Comparison of ENCODE assay signal across 23 cellular contexts in the genomic region with DNA sequence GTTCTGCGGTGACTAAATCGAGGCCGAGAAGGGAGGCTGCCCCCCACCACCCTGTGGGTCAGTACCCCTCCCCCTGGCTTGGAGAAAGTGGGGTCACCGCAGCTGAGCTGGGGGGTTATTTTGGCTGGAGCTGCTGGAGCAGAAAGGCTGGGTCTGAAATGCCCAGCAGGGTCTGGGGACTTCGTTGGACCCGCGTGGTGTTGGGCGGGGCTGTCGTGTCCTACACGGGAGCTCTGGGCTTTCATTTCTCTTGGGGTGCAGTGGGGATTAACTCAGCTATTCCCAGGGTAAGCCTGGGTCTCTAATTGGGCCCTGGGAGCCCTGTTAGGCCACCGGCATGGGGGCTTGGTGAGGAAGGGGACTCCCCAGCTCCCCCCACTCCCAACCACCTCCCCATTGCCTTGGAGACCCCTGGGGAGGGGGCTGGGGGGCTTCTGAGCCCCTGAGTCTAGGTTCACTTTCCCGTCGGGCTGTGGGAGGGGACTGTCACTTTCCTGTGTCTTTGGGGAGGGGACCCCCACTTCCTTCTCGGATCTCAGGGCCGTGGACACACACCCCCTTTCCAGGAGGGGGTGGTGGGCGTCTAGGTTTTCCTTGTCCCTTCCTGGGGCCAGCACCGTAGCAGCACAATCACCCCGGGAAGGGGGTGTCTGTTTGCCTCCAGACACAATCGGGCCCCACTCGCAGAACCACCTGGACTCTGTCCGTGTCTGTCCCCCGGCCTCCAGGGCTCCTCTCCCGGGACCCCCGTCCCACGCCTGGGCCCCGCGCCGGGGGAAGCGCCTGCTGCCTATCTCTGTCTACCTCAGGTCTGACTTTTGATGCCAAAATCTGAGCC. TPM values are rescaled to one million over a fixed set of nuclear protein-coding genes. Genes with fewer than 3 reads are reported as not detected.
A peak's percentile ranks its signal among the peaks of the same experiment; 100 is the strongest.
DNase-seq lines count a peak whose midpoint lies in the region; ATAC-seq, FAIRE-seq and TF ChIP-seq lines count a peak whose summit lies in the region.
"Had no signal": no experiment of that assay in that cellular context is flagged by ENCODE, and none has a peak within 500 bp of the region (broad histone marks: within the 10 kb centered on the region; RNA-seq: fewer than 3 reads in every experiment).

No MANE protein-coding gene starts in this region.

- H4K20me1 ChIP-seq in K562 (replicated peaks; ENCODE audit: control insufficient read depth, insufficient read depth, low read length), result no peaks in the 10 kb centered on the region

- TF ChIP-seq RAD21 in K562 (CRISPR knock-in tag; conservative IDR thresholded peaks at IDR 0.05 in 1 of 2, IDR thresholded peaks at IDR 0.05 in 1 of 2), result no peak

- H2BK5ac ChIP-seq in mesenchymal stem cell (ENCODE audit: low read depth, low read length, poor library complexity, severe bottlenecking), result no peak overlapping the region

- POLR2A ChIA-PET in K562 (lab: Yijun Ruan, JAX), result no interaction called here

- H2BK12ac ChIP-seq in mesenchymal stem cell (ENCODE audit: low read length in 2 of 2), result no peak overlapping the region

- no peak overlapping the region for H3K23ac ChIP-seq in mesenchymal stem cell (ENCODE audit: low read length in 2 of 2)

- H3K36me3 ChIP-seq in BE2C, result peaks cover 23% of the 10 kb centered on the region
- peaks cover 45% of the 10 kb centered on the region for H3K36me3 ChIP-seq in K562 (ENCODE audit: control insufficient read depth, insufficient read depth, low read length)
- H3K36me3 ChIP-seq in mesenchymal stem cell (ENCODE audit: control insufficient read depth in 1 of 2, insufficient read depth in 2 of 2, low read depth in 1 of 2, low read length in 2 of 2), result peaks cover 32 to 77% of the 10 kb centered on the region in 2 experiments

- TF ChIP-seq EP300 in K562 (IDR thresholded peaks at IDR 0.05; ENCODE audit: low read length), result no peak

- H3K27ac ChIP-seq in K562 (ENCODE audit: extremely low read depth, low read depth, low read length), result no peak overlapping the region
- H3K27ac ChIP-seq in mesenchymal stem cell (ENCODE audit: low read length, poor library complexity, severe bottlenecking), result no peak overlapping the region
- H3K27ac ChIP-seq: KMS-11 had no signal

- H4K8ac ChIP-seq in mesenchymal stem cell (ENCODE audit: low read length), result no peak overlapping the region

- 82% methylated on average over 21 of the region's 29 CpGs for WGBS in K562 (ENCODE audit: insufficient coverage, low coverage, missing lambda C conversion rate)
- WGBS in mesenchymal stem cell, result 93% methylated on average over 28 of the region's 29 CpGs

- no TSS peak for BruUV-seq in K562 (replicated peaks; lab: Mats Ljungman, UMichigan)

- no peak overlapping the region for H2BK15ac ChIP-seq in mesenchymal stem cell (ENCODE audit: low read depth, poor library complexity, severe bottlenecking)

- H3K27me3 ChIP-seq in BE2C (no peaks in the 10 kb centered on the region), K562 (ENCODE audit: control insufficient read depth in 2 of 2, insufficient read depth in 2 of 2, low read length in 2 of 2) (no peaks in the 10 kb centered on the region), mesenchymal stem cell (ENCODE audit: control insufficient read depth in 1 of 2, insufficient read depth in 1 of 2, low read length in 2 of 2) (no peaks in the 10 kb centered on the region)

- H2AFZ ChIP-seq in K562 (ENCODE audit: low read depth, low read length) (no peak overlapping the region), mesenchymal stem cell (ENCODE audit: low read depth, low read length) (no peak overlapping the region)

- peaks cover 20% of the 10 kb centered on the region for H3K79me1 ChIP-seq in mesenchymal stem cell (replicated peaks; ENCODE audit: low read length, poor library complexity, severe bottlenecking)

- peaks cover 3% of the 10 kb centered on the region; the same call in 1 of the 3 replicates for H3K79me2 ChIP-seq in K562 (ENCODE audit: control insufficient read depth, insufficient read depth, low read length)

- no peak overlapping the region for H3K4me3 ChIP-seq in BE2C (ENCODE audit: low read depth, low read length)
- H3K4me3 ChIP-seq in K562, result no peak overlapping the region
- peak overlapping the region in 1 of 2 experiments; percentile 18 for H3K4me3 ChIP-seq in mesenchymal stem cell (ENCODE audit: insufficient read depth in 1 of 2, low read depth in 1 of 2, low read length in 2 of 2)

- in situ Hi-C loops in K562 (cut with MboI), result no loop called here

- no peak for FAIRE-seq in K562 (lab: Jason Lieb, UNC)
- FAIRE-seq: GM19239, HTR-8/SVneo had no signal

- H3K4me2 ChIP-seq in K562 (ENCODE audit: insufficient read depth, low read length), result no peak overlapping the region
- H3K4me2 ChIP-seq in mesenchymal stem cell (ENCODE audit: low read length, poor library complexity, severe bottlenecking), result no peak overlapping the region
- H3K4me2 ChIP-seq: KMS-11 had no signal

- no peaks in the 10 kb centered on the region for H3K4me1 ChIP-seq in BE2C
- H3K4me1 ChIP-seq in K562 (replicated peaks in 1 of 2; ENCODE audit: control insufficient read depth in 2 of 2, insufficient read depth in 2 of 2, low read length in 2 of 2), result peaks cover 0 to 42% of the 10 kb centered on the region in 2 experiments; a peak in 2 of 5 replicates
- H3K4me1 ChIP-seq in mesenchymal stem cell (ENCODE audit: control insufficient read depth, insufficient read depth, low read depth, low read length), result peaks cover 3% of the 10 kb centered on the region

- TF ChIP-seq POLR2A in K562 (conservative IDR thresholded peaks at IDR 0.05), result no peak

- CTCF ChIA-PET in K562 (lab: Yijun Ruan, JAX; ENCODE audit: low intra/inter-chr PET ratio), result no interaction called here

- no peak overlapping the region for H3K18ac ChIP-seq in mesenchymal stem cell (ENCODE audit: low read depth in 1 of 2, low read length in 2 of 2)

- no peaks in the 10 kb centered on the region for H3K9me1 ChIP-seq in K562 (ENCODE audit: control insufficient read depth, insufficient read depth, low read length)

- H3K4ac ChIP-seq in mesenchymal stem cell (ENCODE audit: low read depth in 1 of 2, low read length in 2 of 2), result no peak overlapping the region

- peak overlapping the region in 1 of 2 experiments; percentile 35; a peak in 1 of 4 replicates for H3K9ac ChIP-seq in K562 (ENCODE audit: insufficient read depth in 1 of 2, low read depth in 2 of 2, low read length in 2 of 2)
- H3K9ac ChIP-seq in mesenchymal stem cell (ENCODE audit: low read length), result no peak overlapping the region
- H3K9ac ChIP-seq: KMS-11 had no signal

- H2AK5ac ChIP-seq in mesenchymal stem cell (ENCODE audit: low read length, severe bottlenecking), result no peak overlapping the region

- H2BK120ac ChIP-seq in mesenchymal stem cell (ENCODE audit: low read depth, low read length), result no peak overlapping the region

- H3K9me3 ChIP-seq in BE2C (peaks cover 5% of the 10 kb centered on the region; the same call in 1 of the 2 replicates), K562 (replicated peaks; ENCODE audit: control insufficient read depth, insufficient read depth, low read depth, low read length) (peaks cover 13% of the 10 kb centered on the region), mesenchymal stem cell (ENCODE audit: control insufficient read depth, low read length) (peaks cover 8% of the 10 kb centered on the region)

- no peak overlapping the region for H3K14ac ChIP-seq in mesenchymal stem cell (ENCODE audit: low read length in 2 of 2)

- intact Hi-C loops in K562 (cut with micrococcal nuclease), result no loop called here

- peak; percentile 8 for DNase-seq in BE2C
- no peak for DNase-seq in K562 (ENCODE audit: extremely low read depth in 1 of 4, low spot score in 3 of 4)
- no peak for DNase-seq in mesenchymal stem cell
- DNase-seq in COR-L47 (lab: John Stamatoyannopoulos, UW), result no peak
- DNase-seq in NCI-H2171 (lab: John Stamatoyannopoulos, UW), result no peak
- DNase-seq: 8988T, ACHN, DMS153, DND-41, MM.1S, NCI-H2029, NCI-H446 treated with DMSO at 0.1 percent for 48 hours, NCI-H526 treated with DMSO at 0.1 percent for 48 hours, RPMI8226, SHP77 had no signal

- peak overlapping the region; percentile 31 for H4K91ac ChIP-seq in mesenchymal stem cell (ENCODE audit: low read length)

- no peak for TF ChIP-seq CTCF in BE2C (IDR thresholded peaks at IDR 0.05; ENCODE audit: low read depth, low read length)
- TF ChIP-seq CTCF in K562 (IDR thresholded peaks at IDR 0.05 in 2 of 3, conservative IDR thresholded peaks at IDR 0.05 in 1 of 3; ENCODE audit: insufficient read depth in 2 of 3, low read depth in 1 of 3, low read length in 3 of 3), result no peak

- no peak for ATAC-seq in K562
- ATAC-seq in HG03025 (IDR thresholded peaks at IDR 0.05; ENCODE audit: low FRiP score, unreplicated experiment), result no peak
- ATAC-seq: HCT116 had no signal

RNA-seq across cellular contexts. Expression of a gene that starts 10.2 kb away (rescaled TPM):
- 247 TPM for polyA plus RNA-seq in BE2C (2012; ENCODE audit: insufficient read depth, insufficient read length, low read depth)
- total RNA-seq in K562 (2011; cell fraction: chromatin; rRNA removed; ENCODE audit: low replicate concordance), result 32.2 and 119 TPM in 2 replicates
- total RNA-seq in K562 (2011; cell fraction: nucleolus; rRNA removed), result 140 and 174 TPM in 2 replicates
- 50.0 and 55.1 TPM in 2 replicates for total RNA-seq in K562 (2011; cell fraction: nucleoplasm; rRNA removed)
- 181 and 210 TPM in 2 replicates for total RNA-seq in K562 (2014; rRNA removed)
- total RNA-seq in K562 (2014; rRNA removed; fragmentation: Illumina TruSeq; extraction: Trizol), result 13.0 and 15.5 TPM in 2 replicates
- total RNA-seq in K562 (2015; rRNA removed; fragmentation: Illumina TruSeq; extraction: Trizol), result 37.6 and 45.0 TPM in 2 replicates
- 128 and 134 TPM in 2 replicates for total RNA-seq in K562 (2021)
- 30.1 and 47.8 TPM in 2 replicates for polyA plus RNA-seq in K562 (2011; rRNA removed)
- polyA plus RNA-seq in K562 (2011; cell fraction: cytosol; rRNA removed), result 62.1 and 244 TPM in 2 replicates
- 137 and 203 TPM in 2 replicates for polyA plus RNA-seq in K562 (2011; cell fraction: nucleus; rRNA removed)
- polyA plus RNA-seq in K562 (2012), result 73.6 and 92.2 TPM in 2 replicates
- polyA plus RNA-seq in K562 (2014; fragmentation: Illumina TruSeq; extraction: Trizol), result 16.3 and 52.9 TPM in 2 replicates
- 1 to 10 TPM in 1 of 2 experiments, under 1 TPM in 1; 0.65 to 1.1 TPM for polyA plus RNA-seq in K562 (2014; fragmentation: Nextera tagmentation; extraction: Ambion mirVana)
- 106 and 130 TPM in 2 replicates for polyA plus RNA-seq in K562 (2014; rRNA removed)
- 17.0 and 26.0 TPM in 2 replicates for polyA minus RNA-seq in K562 (2011; rRNA and poly(A)+ RNA removed)
- polyA minus RNA-seq in K562 (2011; cell fraction: cytosol; rRNA and poly(A)+ RNA removed), result 90.0 and 91.8 TPM in 2 replicates
- polyA minus RNA-seq in K562 (2011; cell fraction: nucleus; rRNA and poly(A)+ RNA removed), result 52.1 and 52.4 TPM in 2 replicates
- polyA plus RNA-seq in mesenchymal stem cell (2013, experiment 1 of 2), result 25.0 TPM
- 25.1 TPM for polyA plus RNA-seq in mesenchymal stem cell (2013, experiment 2 of 2)

RNA-seq across cellular contexts. Expression of a gene that starts 26.3 kb away (rescaled TPM):
- 0.26 TPM for polyA plus RNA-seq in BE2C (2012; ENCODE audit: insufficient read depth, insufficient read length, low read depth)
- 0.32 and 0.88 TPM in 2 replicates for total RNA-seq in K562 (2011; cell fraction: chromatin; rRNA removed; ENCODE audit: low replicate concordance)
- 1.3 and 2.9 TPM in 2 replicates for total RNA-seq in K562 (2011; cell fraction: nucleolus; rRNA removed)
- total RNA-seq in K562 (2011; cell fraction: nucleoplasm; rRNA removed), result 0.29 and 0.46 TPM in 2 replicates
- total RNA-seq in K562 (2014; rRNA removed) (0.95 TPM in 1 of 2 replicates, not detected in the other), K562 (2014; rRNA removed; fragmentation: Illumina TruSeq; extraction: Trizol) (not detected in 2 replicates), K562 (2015; rRNA removed; fragmentation: Illumina TruSeq; extraction: Trizol) (not detected in 2 replicates), K562 (2021) (0.51 TPM in 1 of 2 replicates, not detected in the other)
- polyA plus RNA-seq in K562 (2011; rRNA removed) (0.06 and 0.23 TPM in 2 replicates), K562 (2014; fragmentation: Illumina TruSeq; extraction: Trizol) (not detected in 2 replicates), K562 (2014; fragmentation: Nextera tagmentation; extraction: Ambion mirVana) (not detected), K562 (2014; rRNA removed) (0.15 and 0.19 TPM in 2 replicates)
- polyA plus RNA-seq in K562 (2011; cell fraction: cytosol; rRNA removed), result 0.31 and 0.53 TPM in 2 replicates
- polyA plus RNA-seq in K562 (2011; cell fraction: nucleus; rRNA removed), result 2.2 and 2.5 TPM in 2 replicates
- polyA plus RNA-seq in K562 (2012), result 0.12 and 0.51 TPM in 2 replicates
- polyA minus RNA-seq in K562 (2011; rRNA and poly(A)+ RNA removed), result 0.06 TPM in 1 of 2 replicates, not detected in the other
- polyA minus RNA-seq in K562 (2011; cell fraction: cytosol; rRNA and poly(A)+ RNA removed), result not detected in 2 replicates
- 0.40 and 1.4 TPM in 2 replicates for polyA minus RNA-seq in K562 (2011; cell fraction: nucleus; rRNA and poly(A)+ RNA removed)
- 0.66 TPM for polyA plus RNA-seq in mesenchymal stem cell (2013, experiment 1 of 2)
- 0.56 TPM for polyA plus RNA-seq in mesenchymal stem cell (2013, experiment 2 of 2)
- total RNA-seq: H4 had no signal

RNA-seq across cellular contexts. Expression of a gene that starts 47.0 kb away (rescaled TPM):
- polyA plus RNA-seq in BE2C (2012; ENCODE audit: insufficient read depth, insufficient read length, low read depth), result 687 TPM
- 157 and 512 TPM in 2 replicates for total RNA-seq in K562 (2011; cell fraction: chromatin; rRNA removed; ENCODE audit: low replicate concordance)
- total RNA-seq in K562 (2011; cell fraction: nucleolus; rRNA removed), result 498 and 541 TPM in 2 replicates
- total RNA-seq in K562 (2011; cell fraction: nucleoplasm; rRNA removed), result 251 and 289 TPM in 2 replicates
- total RNA-seq in K562 (2014; rRNA removed) (135 and 169 TPM in 2 replicates), K562 (2014; rRNA removed; fragmentation: Illumina TruSeq; extraction: Trizol) (13.4 and 18.5 TPM in 2 replicates), K562 (2015; rRNA removed; fragmentation: Illumina TruSeq; extraction: Trizol) (59.7 and 60.9 TPM in 2 replicates), K562 (2021) (176 and 193 TPM in 2 replicates)
- polyA plus RNA-seq in K562 (2011; rRNA removed) (83.2 and 158 TPM in 2 replicates), K562 (2014; fragmentation: Illumina TruSeq; extraction: Trizol) (63.6 and 79.5 TPM in 2 replicates), K562 (2014; fragmentation: Nextera tagmentation; extraction: Ambion mirVana) (under 1 TPM; 0.52 to 0.57 TPM), K562 (2014; rRNA removed) (225 and 231 TPM in 2 replicates)
- polyA plus RNA-seq in K562 (2011; cell fraction: cytosol; rRNA removed), result 163 and 311 TPM in 2 replicates
- 1,374 and 1,890 TPM in 2 replicates for polyA plus RNA-seq in K562 (2011; cell fraction: nucleus; rRNA removed)
- polyA plus RNA-seq in K562 (2012), result 118 and 187 TPM in 2 replicates
- polyA minus RNA-seq in K562 (2011; rRNA and poly(A)+ RNA removed), result 18.2 and 31.6 TPM in 2 replicates
- 42.1 and 50.9 TPM in 2 replicates for polyA minus RNA-seq in K562 (2011; cell fraction: cytosol; rRNA and poly(A)+ RNA removed)
- 105 and 111 TPM in 2 replicates for polyA minus RNA-seq in K562 (2011; cell fraction: nucleus; rRNA and poly(A)+ RNA removed)
- 115 TPM for polyA plus RNA-seq in mesenchymal stem cell (2013, experiment 1 of 2)
- 119 TPM for polyA plus RNA-seq in mesenchymal stem cell (2013, experiment 2 of 2)

RNA-seq across cellular contexts. Expression of a gene that starts 47.4 kb away (rescaled TPM):
- polyA plus RNA-seq in BE2C (2012; ENCODE audit: insufficient read depth, insufficient read length, low read depth), result not detected
- not detected in 2 replicates for total RNA-seq in K562 (2011; cell fraction: chromatin; rRNA removed; ENCODE audit: low replicate concordance)
- not detected in 2 replicates for total RNA-seq in K562 (2011; cell fraction: nucleolus; rRNA removed)
- total RNA-seq in K562 (2011; cell fraction: nucleoplasm; rRNA removed), result not detected in 2 replicates
- not detected in 2 replicates for total RNA-seq in K562 (2014; rRNA removed)
- total RNA-seq in K562 (2014; rRNA removed; fragmentation: Illumina TruSeq; extraction: Trizol), result not detected in 2 replicates
- not detected in 2 replicates for total RNA-seq in K562 (2015; rRNA removed; fragmentation: Illumina TruSeq; extraction: Trizol)
- not detected in 2 replicates for total RNA-seq in K562 (2021)
- not detected in 2 replicates for polyA plus RNA-seq in K562 (2011; rRNA removed)
- polyA plus RNA-seq in K562 (2011; cell fraction: cytosol; rRNA removed), result not detected in 2 replicates
- polyA plus RNA-seq in K562 (2011; cell fraction: nucleus; rRNA removed), result not detected in 2 replicates
- not detected in 2 replicates for polyA plus RNA-seq in K562 (2012)
- polyA plus RNA-seq in K562 (2014; fragmentation: Illumina TruSeq; extraction: Trizol), result not detected in 2 replicates
- not detected for polyA plus RNA-seq in K562 (2014; fragmentation: Nextera tagmentation; extraction: Ambion mirVana)
- not detected in 2 replicates for polyA plus RNA-seq in K562 (2014; rRNA removed)
- under 0.01 TPM in 2 replicates for polyA minus RNA-seq in K562 (2011; rRNA and poly(A)+ RNA removed)
- polyA minus RNA-seq in K562 (2011; cell fraction: cytosol; rRNA and poly(A)+ RNA removed), result 667 TPM in 1 of 2 replicates, not detected in the other
- polyA minus RNA-seq in K562 (2011; cell fraction: nucleus; rRNA and poly(A)+ RNA removed), result under 0.01 TPM in 1 of 2 replicates, not detected in the other
- polyA plus RNA-seq in mesenchymal stem cell (2013, experiment 1 of 2), result not detected
- polyA plus RNA-seq in mesenchymal stem cell (2013, experiment 2 of 2), result not detected
- total RNA-seq: H4, SK-MEL-5 had no signal
- polyA plus RNA-seq: BJ had no signal

RNA-seq across cellular contexts. Expression of a gene that starts 48.1 kb away (rescaled TPM):
- polyA plus RNA-seq in BE2C (2012; ENCODE audit: insufficient read depth, insufficient read length, low read depth), result 23.2 TPM
- total RNA-seq in K562 (2011; cell fraction: chromatin; rRNA removed; ENCODE audit: low replicate concordance), result 89.0 and 254 TPM in 2 replicates
- total RNA-seq in K562 (2011; cell fraction: nucleolus; rRNA removed), result 180 and 206 TPM in 2 replicates
- 120 and 121 TPM in 2 replicates for total RNA-seq in K562 (2011; cell fraction: nucleoplasm; rRNA removed)
- total RNA-seq in K562 (2014; rRNA removed) (55.2 and 62.0 TPM in 2 replicates), K562 (2014; rRNA removed; fragmentation: Illumina TruSeq; extraction: Trizol) (14.8 and 16.4 TPM in 2 replicates), K562 (2015; rRNA removed; fragmentation: Illumina TruSeq; extraction: Trizol) (39.0 and 41.3 TPM in 2 replicates), K562 (2021) (97.2 and 118 TPM in 2 replicates)
- polyA plus RNA-seq in K562 (2011; rRNA removed) (27.9 and 44.1 TPM in 2 replicates), K562 (2014; fragmentation: Illumina TruSeq; extraction: Trizol) (31.2 and 62.4 TPM in 2 replicates), K562 (2014; fragmentation: Nextera tagmentation; extraction: Ambion mirVana) (1 to 10 TPM; 1.4 to 2.0 TPM), K562 (2014; rRNA removed) (31.0 and 46.7 TPM in 2 replicates)
- 43.2 and 88.8 TPM in 2 replicates for polyA plus RNA-seq in K562 (2011; cell fraction: cytosol; rRNA removed)
- 58.8 and 128 TPM in 2 replicates for polyA plus RNA-seq in K562 (2011; cell fraction: nucleus; rRNA removed)
- polyA plus RNA-seq in K562 (2012), result 49.0 and 52.3 TPM in 2 replicates
- polyA minus RNA-seq in K562 (2011; rRNA and poly(A)+ RNA removed), result 36.2 and 53.3 TPM in 2 replicates
- polyA minus RNA-seq in K562 (2011; cell fraction: cytosol; rRNA and poly(A)+ RNA removed), result 119 and 167 TPM in 2 replicates
- polyA minus RNA-seq in K562 (2011; cell fraction: nucleus; rRNA and poly(A)+ RNA removed), result 45.8 and 47.4 TPM in 2 replicates
- polyA plus RNA-seq in mesenchymal stem cell (2013, experiment 1 of 2), result 64.0 TPM
- 62.8 TPM for polyA plus RNA-seq in mesenchymal stem cell (2013, experiment 2 of 2)
